Comparison of ENCODE assay signal across 8 cellular contexts in the genomic region with DNA sequence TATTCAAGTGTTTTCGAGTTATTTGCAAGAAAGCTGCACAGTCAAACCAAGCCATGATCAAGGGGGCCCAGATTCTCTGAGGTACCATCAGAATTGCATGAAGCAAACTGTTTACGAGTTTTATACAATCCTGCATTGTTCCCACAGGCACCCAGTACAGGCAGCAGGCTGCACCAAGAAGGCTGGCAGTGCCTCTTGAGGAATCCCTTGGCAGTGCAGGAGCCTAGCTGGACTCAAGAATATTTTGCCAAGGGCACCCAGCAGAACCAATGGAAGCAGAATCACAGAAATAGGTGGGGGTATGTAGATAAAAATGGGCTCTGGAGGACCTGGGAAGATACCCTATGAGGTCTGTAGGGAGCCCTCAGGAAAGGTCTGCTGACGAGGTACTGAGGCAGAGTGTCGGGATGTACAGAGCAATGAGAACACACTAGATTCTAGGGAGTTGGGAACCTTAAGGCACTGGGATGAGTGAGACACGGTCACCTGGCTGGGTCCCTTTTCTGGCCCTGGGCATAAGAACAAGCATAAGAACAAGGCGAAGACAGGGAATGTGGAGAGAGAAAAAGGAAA. TPM values are rescaled to one million over a fixed set of nuclear protein-coding genes. Genes with fewer than 3 reads are reported as not detected.
A peak's percentile ranks its signal among the peaks of the same experiment; 100 is the strongest.
DNase-seq lines count a peak whose midpoint lies in the region; ATAC-seq, FAIRE-seq and TF ChIP-seq lines count a peak whose summit lies in the region.

No MANE protein-coding gene starts in this region.

- TF ChIP-seq POLR2A in endothelial cell of umbilical vein (IDR thresholded peaks at IDR 0.05; ENCODE audit: low read depth, low read length), result no peak

- no peak overlapping the region for H3K4me3 ChIP-seq in endothelial cell of umbilical vein (replicated peaks in 1 of 3; ENCODE audit: insufficient read depth in 1 of 3, low read depth in 1 of 3, low read length in 3 of 3)

- no peak overlapping the region for H3K27ac ChIP-seq in endothelial cell of umbilical vein (ENCODE audit: insufficient read depth, low read depth, low read length)

- DNase-seq in NCI-H2227 (lab: John Stamatoyannopoulos, UW; ENCODE audit: unreplicated experiment) (peak; percentile 50), endothelial cell of umbilical vein (ENCODE audit: low read depth, low spot score) (peak; percentile 40), pons (ENCODE audit: low spot score) (peak; percentile 89), GM13976 (ENCODE audit: low spot score) (no peak), DMS153 treated with DMSO at 0.1 percent for 48 hours (lab: John Stamatoyannopoulos, UW; ENCODE audit: unreplicated experiment) (no peak), HPDE6-E6E7 (ENCODE audit: extremely low spot score) (no peak)

- TF ChIP-seq CTCF in GM12873 (IDR thresholded peaks at IDR 0.05; ENCODE audit: insufficient read depth, low read depth, low read length, missing control alignments) (peak; percentile 37), endothelial cell of umbilical vein (IDR thresholded peaks at IDR 0.05; ENCODE audit: extremely low read depth in 1 of 2, insufficient read depth in 1 of 2, low read depth in 1 of 2, low read length in 2 of 2) (peak; percentile 39 to 40), GM13976 (IDR thresholded peaks at IDR 0.05; ENCODE audit: borderline replicate concordance, control extremely low read depth, extremely low read depth, insufficient read depth, missing control alignments) (no peak)

- no peak overlapping the region for H3K4me2 ChIP-seq in endothelial cell of umbilical vein (ENCODE audit: insufficient read depth, low read length)

- no peak overlapping the region for H3K9ac ChIP-seq in endothelial cell of umbilical vein (replicated peaks; ENCODE audit: extremely low read depth, insufficient read depth, low read length)

- H3K9me1 ChIP-seq in endothelial cell of umbilical vein (replicated peaks; ENCODE audit: control insufficient read depth, extremely low read depth, insufficient read depth, low read length), result no peaks in the 10 kb centered on the region

- ATAC-seq in HG02571 (IDR thresholded peaks at IDR 0.05; ENCODE audit: unreplicated experiment), result no peak

- no peaks in the 10 kb centered on the region for H4K20me1 ChIP-seq in endothelial cell of umbilical vein (replicated peaks; ENCODE audit: control insufficient read depth, extremely low read depth, insufficient read depth, low read length)

- dilution Hi-C loops in endothelial cell of umbilical vein (cut with MboI; ENCODE audit: extremely low pct_ligation_motif_present, low sequenced_read_pairs), result no loop called here

- no TSS peak for BruUV-seq in endothelial cell of umbilical vein (replicated peaks; lab: Mats Ljungman, UMichigan)

- in situ Hi-C loops in GM13976 (cut with MboI; ENCODE audit: low sequenced_read_pairs, unreplicated experiment), result no loop called here

- no peaks in the 10 kb centered on the region for H3K79me2 ChIP-seq in endothelial cell of umbilical vein (ENCODE audit: control insufficient read depth, insufficient read depth, low read length)

- peak; percentile 83 for FAIRE-seq in endothelial cell of umbilical vein (lab: Jason Lieb, UNC)

- no peaks in the 10 kb centered on the region for H3K4me1 ChIP-seq in endothelial cell of umbilical vein (ENCODE audit: control insufficient read depth, extremely low read depth, insufficient read depth, low read length)

- no peaks in the 10 kb centered on the region for H3K9me3 ChIP-seq in endothelial cell of umbilical vein (replicated peaks; ENCODE audit: control insufficient read depth, insufficient read depth, low read length)

- H3K36me3 ChIP-seq in endothelial cell of umbilical vein (ENCODE audit: control insufficient read depth in 2 of 2, extremely low read depth in 1 of 2, insufficient read depth in 2 of 2, low read length in 2 of 2), result no peaks in the 10 kb centered on the region

- intact Hi-C loops in endothelial cell of umbilical vein (cut with micrococcal nuclease), result loop anchor here (1.0 kb wide), 3 partner anchors 63 to 241 kb away; no protein-coding TSS in a partner anchor

- H3K27me3 ChIP-seq in endothelial cell of umbilical vein (ENCODE audit: control insufficient read depth in 2 of 2, insufficient read depth in 2 of 2, low read length in 2 of 2), result peaks cover 0 to 2% of the 10 kb centered on the region in 2 experiments

- H2AFZ ChIP-seq in endothelial cell of umbilical vein (ENCODE audit: low read depth, low read length), result no peak overlapping the region

- CTCF ChIA-PET in endothelial cell of umbilical vein (lab: Charles Lee), result interaction anchor here (0.6 to 4.8 kb wide), 11 partner anchors 36 to 241 kb away, joined by 3 to 46 read pairs (median 3); a partner anchor contains a TSS

- POLR2A ChIA-PET in endothelial cell of umbilical vein (lab: Charles Lee), result no interaction called here

TF ChIP-seq in endothelial cell of umbilical vein, 7 proteins besides CTCF, POLR2A, EP300 and RAD21:
- TF ChIP-seq MYC (IDR thresholded peaks at IDR 0.05; ENCODE audit: low read depth, low read length) (no peak), EZH2 (IDR thresholded peaks at IDR 0.05; ENCODE audit: borderline replicate concordance, low read depth, low read length, severe bottlenecking) (no peak), GATA2 (IDR thresholded peaks at IDR 0.05; ENCODE audit: insufficient read depth, insufficient read length, low read depth, low read length) (no peak), POLR2AphosphoS5 (IDR thresholded peaks at IDR 0.05; ENCODE audit: insufficient read depth, low read depth, low read length) (no peak), JUN (IDR thresholded peaks at IDR 0.05; ENCODE audit: borderline replicate concordance, insufficient read depth, insufficient read length, low read depth) (no peak), FOS (IDR thresholded peaks at IDR 0.05; ENCODE audit: borderline replicate concordance, insufficient read depth, low read length) (no peak)
- TF ChIP-seq, protein P1, sequence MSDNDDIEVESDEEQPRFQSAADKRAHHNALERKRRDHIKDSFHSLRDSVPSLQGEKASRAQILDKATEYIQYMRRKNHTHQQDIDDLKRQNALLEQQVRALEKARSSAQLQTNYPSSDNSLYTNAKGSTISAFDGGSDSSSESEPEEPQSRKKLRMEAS (IDR thresholded peaks at IDR 0.05; ENCODE audit: insufficient read depth, insufficient read length), result no peak

RNA-seq across cellular contexts. Expression of a gene that starts 2.5 kb away (rescaled TPM):
- not detected in 2 replicates for total RNA-seq in endothelial cell of umbilical vein
- polyA plus RNA-seq in endothelial cell of umbilical vein, result not detected in 2 replicates
- not detected in 2 replicates for polyA plus RNA-seq in endothelial cell of umbilical vein (2011; cell fraction: cytosol; rRNA removed)
- polyA plus RNA-seq in endothelial cell of umbilical vein (2011; cell fraction: nucleus; rRNA removed), result not detected in 2 replicates
- not detected in 2 replicates for polyA plus RNA-seq in endothelial cell of umbilical vein (2012)
- polyA minus RNA-seq in endothelial cell of umbilical vein, result not detected in 2 replicates
- not detected for polyA minus RNA-seq in endothelial cell of umbilical vein (2011; cell fraction: cytosol; rRNA and poly(A)+ RNA removed)
- polyA minus RNA-seq in endothelial cell of umbilical vein (2011; cell fraction: nucleus; rRNA and poly(A)+ RNA removed), result not detected in 2 replicates

RNA-seq across cellular contexts. Expression of a gene that starts 57.9 kb away (rescaled TPM):
- 0.23 and 0.55 TPM in 2 replicates for total RNA-seq in endothelial cell of umbilical vein
- 0.18 and 0.21 TPM in 2 replicates for polyA plus RNA-seq in endothelial cell of umbilical vein
- 0.12 and 0.16 TPM in 2 replicates for polyA plus RNA-seq in endothelial cell of umbilical vein (2011; cell fraction: cytosol; rRNA removed)
- polyA plus RNA-seq in endothelial cell of umbilical vein (2011; cell fraction: nucleus; rRNA removed), result 1.0 and 1.1 TPM in 2 replicates
- 0.21 and 0.31 TPM in 2 replicates for polyA plus RNA-seq in endothelial cell of umbilical vein (2012)
- 0.36 and 0.42 TPM in 2 replicates for polyA minus RNA-seq in endothelial cell of umbilical vein
- polyA minus RNA-seq in endothelial cell of umbilical vein (2011; cell fraction: cytosol; rRNA and poly(A)+ RNA removed), result not detected
- 0.67 and 0.72 TPM in 2 replicates for polyA minus RNA-seq in endothelial cell of umbilical vein (2011; cell fraction: nucleus; rRNA and poly(A)+ RNA removed)

Comparison
In these comparisons a context has a peak if more than half of its experiments do, and no peak if none do; other contexts are left out.
1. DNase-seq: peak in NCI-H2227 (single experiment), endothelial cell of umbilical vein (single experiment) and pons (single experiment); none in GM13976 (single experiment), DMS153 treated with DMSO at 0.1 percent for 48 hours (single experiment) and HPDE6-E6E7 (single experiment).